In the genomic region with DNA sequence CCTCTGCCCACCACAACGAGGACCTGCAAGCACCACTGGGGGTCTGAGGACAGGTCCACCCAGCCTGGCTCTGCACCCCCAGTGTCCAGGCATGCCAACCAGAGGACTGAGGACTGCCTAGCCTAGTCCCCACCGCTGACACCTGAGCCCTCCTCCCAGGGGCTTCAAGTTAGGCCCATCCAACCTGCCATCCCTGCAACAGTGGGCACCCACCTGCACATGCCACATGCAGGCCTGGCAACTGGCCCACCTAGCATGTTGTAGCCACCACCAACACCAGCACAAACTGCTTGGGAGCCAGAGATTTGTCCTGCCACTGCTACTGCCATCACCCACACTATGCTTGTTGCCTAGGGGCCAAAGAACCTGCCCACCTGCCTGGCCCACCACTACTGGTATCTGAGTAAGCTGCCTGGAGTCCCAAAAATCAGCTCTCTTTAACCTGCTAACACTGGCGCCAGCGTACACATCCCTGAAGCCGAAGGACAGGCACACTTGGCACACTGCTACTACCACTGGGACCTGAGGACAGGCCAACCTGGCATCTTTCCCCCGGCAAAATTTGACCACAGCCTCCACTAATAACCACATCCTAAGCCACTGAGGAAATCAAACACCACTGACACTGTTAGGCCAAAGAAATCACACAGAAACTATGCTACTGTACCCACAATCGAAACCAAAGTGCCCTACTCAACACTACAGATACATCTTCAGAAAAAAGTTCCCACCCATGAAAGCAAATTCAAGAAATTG, we compare ENCODE assay signal across 22 cellular contexts.
A peak's percentile ranks its signal among the peaks of the same experiment; 100 is the strongest.
DNase-seq lines count a peak whose midpoint lies in the region; ATAC-seq, FAIRE-seq and TF ChIP-seq lines count a peak whose summit lies in the region.
"Had no signal": no experiment of that assay in that cellular context is flagged by ENCODE, and none has a peak within 500 bp of the region (broad histone marks: within the 10 kb centered on the region; RNA-seq: fewer than 3 reads in every experiment).

No MANE protein-coding gene starts in this region.

- peaks cover 12% of the 10 kb centered on the region for H3K27me3 Mint-ChIP-seq in astrocyte (ENCODE audit: low read depth, unreplicated experiment)
- H3K27me3 Mint-ChIP-seq in naive thymus-derived CD4-positive, alpha-beta T cell: peaks cover 0 to 8% (median 0%) of the 10 kb centered on the region in 5 donors
- H3K27me3 Mint-ChIP-seq: activated CD4-positive, alpha-beta T cell treated with anti-CD3 and anti-CD28 coated beads for 36 hours had no signal

- no peaks in the 10 kb centered on the region for H3K79me2 ChIP-seq in astrocyte (ENCODE audit: insufficient read depth, low read length)

- H3K27ac ChIP-seq in BLaER1 treated with 17β-estradiol and CSF1 and Interleukin-3, amounts not matched to agents 10 nM and 100 nM: no peak overlapping the region
- H3K27ac ChIP-seq in KOPT-K1 (ENCODE audit: low read depth, low read length, poor library complexity, severe bottlenecking) (peak overlapping the region; percentile 51), astrocyte (ENCODE audit: low read depth, low read length) (no peak overlapping the region)
- H3K27ac ChIP-seq in naive thymus-derived CD4-positive, alpha-beta T cell (ENCODE audit: low read depth, low read length): no peak overlapping the region
- H3K27ac ChIP-seq: SJCRH30, suprapubic skin had no signal

- H3K4me1 ChIP-seq in BLaER1 treated with 17β-estradiol and CSF1 and Interleukin-3, amounts not matched to agents 10 nM and 100 nM: peaks cover 5 to 43% (median 36%) of the 10 kb centered on the region in 10 experiments; a peak in 19 of 20 replicates
- peaks cover 3% of the 10 kb centered on the region for H3K4me1 ChIP-seq in astrocyte (ENCODE audit: insufficient read depth, low read length)
- no peaks in the 10 kb centered on the region for H3K4me1 ChIP-seq in naive thymus-derived CD4-positive, alpha-beta T cell (ENCODE audit: control insufficient read depth in 2 of 2, insufficient read depth in 2 of 2, low read length in 2 of 2)
- H3K4me1 ChIP-seq: SJCRH30 had no signal

- H3K4me3 Mint-ChIP-seq in astrocyte (ENCODE audit: unreplicated experiment): no peak overlapping the region
- H3K4me3 Mint-ChIP-seq in naive thymus-derived CD4-positive, alpha-beta T cell: no peak overlapping the region
- H3K4me3 Mint-ChIP-seq: activated CD4-positive, alpha-beta T cell treated with anti-CD3 and anti-CD28 coated beads for 36 hours; activated naive CD8-positive, alpha-beta T cell treated with anti-CD3 and anti-CD28 coated beads, Interleukin-2, amount 10 ng/mL, durations not matched to agents 7 days and 5 days; activated T-helper 17 cell treated with anti-CD3 and anti-CD28 coated beads, Interleukin-2, amount 50 U/mL, for 72 hours; CD14-positive monocyte; mesothelial cell of epicardium had no signal

- POLR2A ChIA-PET in naive thymus-derived CD4-positive, alpha-beta T cell (lab: Charles Lee): no interaction called here

- no peak for TF ChIP-seq CTCF in astrocyte (IDR thresholded peaks at IDR 0.05; ENCODE audit: insufficient read depth, low read depth, low read length)

- no peak for FAIRE-seq in astrocyte (lab: Jason Lieb, UNC)
- FAIRE-seq: bronchial epithelial cell had no signal

- CTCF ChIA-PET in naive thymus-derived CD4-positive, alpha-beta T cell (lab: Charles Lee): no interaction called here

- peak overlapping the region; percentile 18 to 61 (median 51); a peak in 21 of 22 replicates for H3K4me2 ChIP-seq in BLaER1 treated with 17β-estradiol and CSF1 and Interleukin-3, amounts not matched to agents 10 nM and 100 nM
- H3K4me2 ChIP-seq in astrocyte (ENCODE audit: low read length): no peak overlapping the region

- H4K20me1 ChIP-seq in BLaER1 treated with 17β-estradiol and CSF1 and Interleukin-3, amounts not matched to agents 10 nM and 100 nM: no peaks in the 10 kb centered on the region
- no peaks in the 10 kb centered on the region for H4K20me1 ChIP-seq in astrocyte (ENCODE audit: insufficient read depth, low read length)

- H2AFZ ChIP-seq in astrocyte (ENCODE audit: low read depth, low read length): no peak overlapping the region

- no peak overlapping the region for H3K4me3 ChIP-seq in BLaER1 treated with 17β-estradiol and CSF1 and Interleukin-3, amounts not matched to agents 10 nM and 100 nM
- no peak overlapping the region for H3K4me3 ChIP-seq in astrocyte (ENCODE audit: insufficient read depth, low read depth, low read length)
- H3K4me3 ChIP-seq in naive thymus-derived CD4-positive, alpha-beta T cell (ENCODE audit: low read length): no peak overlapping the region
- H3K4me3 ChIP-seq: SJCRH30, suprapubic skin had no signal

- no peak for ATAC-seq in naive thymus-derived CD4-positive, alpha-beta T cell
- ATAC-seq in HG02852 (IDR thresholded peaks at IDR 0.05; ENCODE audit: unreplicated experiment) (no peak), GM21367 (IDR thresholded peaks at IDR 0.05; ENCODE audit: unreplicated experiment) (no peak)
- ATAC-seq: activated CD4-positive, alpha-beta T cell treated with anti-CD3 and anti-CD28 coated beads for 36 hours; activated T-helper 17 cell treated with anti-CD3 and anti-CD28 coated beads, Interleukin-2, amount 50 U/mL, for 72 hours had no signal

- DNase-seq in astrocyte (ENCODE audit: low read depth) (peak; percentile 49), myocyte (ENCODE audit: low read depth) (peak; percentile 86), NOMO-1 treated with dmso at 0.1 percent for 144 hours (lab: John Stamatoyannopoulos, UW; ENCODE audit: unreplicated experiment) (no peak)
- DNase-seq in naive thymus-derived CD4-positive, alpha-beta T cell: no peak
- DNase-seq: activated CD4-positive, alpha-beta T cell treated with anti-CD3 and anti-CD28 coated beads for 36 hours; activated naive CD8-positive, alpha-beta T cell treated with anti-CD3 and anti-CD28 coated beads, Interleukin-2, amount 10 ng/mL, durations not matched to agents 7 days and 5 days; HCEC 1CT; head of caudate nucleus; NCI-H1694 treated with DMSO at 0.1 percent for 48 hours; NCI-H2171 treated with DMSO at 0.1 percent for 48 hours; NCI-H69; SJCRH30 had no signal

- no peak overlapping the region for H3K27ac Mint-ChIP-seq in astrocyte (ENCODE audit: unreplicated experiment)
- H3K27ac Mint-ChIP-seq in naive thymus-derived CD4-positive, alpha-beta T cell: no peak overlapping the region
- H3K27ac Mint-ChIP-seq: activated CD4-positive, alpha-beta T cell treated with anti-CD3 and anti-CD28 coated beads for 36 hours; activated naive CD8-positive, alpha-beta T cell treated with anti-CD3 and anti-CD28 coated beads, Interleukin-2, amount 10 ng/mL, durations not matched to agents 7 days and 5 days; activated T-helper 17 cell treated with anti-CD3 and anti-CD28 coated beads, Interleukin-2, amount 50 U/mL, for 72 hours; IgD-negative memory B cell; mesothelial cell of epicardium had no signal

- H3K9ac ChIP-seq in BLaER1 treated with 17β-estradiol and CSF1 and Interleukin-3, amounts not matched to agents 10 nM and 100 nM: no peak overlapping the region
- H3K9ac ChIP-seq in astrocyte (ENCODE audit: low read length): no peak overlapping the region

- H3K36me3 Mint-ChIP-seq in astrocyte (ENCODE audit: low read depth, unreplicated experiment): peaks cover 3% of the 10 kb centered on the region
- peaks cover 2 to 9% (median 8%) of the 10 kb centered on the region in 5 donors for H3K36me3 Mint-ChIP-seq in naive thymus-derived CD4-positive, alpha-beta T cell
- H3K36me3 Mint-ChIP-seq: CD14-positive monocyte, IgD-negative memory B cell had no signal

- no peaks in the 10 kb centered on the region for H3K36me3 ChIP-seq in BLaER1 treated with 17β-estradiol and CSF1 and Interleukin-3, amounts not matched to agents 10 nM and 100 nM
- H3K36me3 ChIP-seq in KOPT-K1 (ENCODE audit: insufficient read depth, low read length) (no peaks in the 10 kb centered on the region), astrocyte (ENCODE audit: insufficient read depth, low read length) (no peaks in the 10 kb centered on the region)
- H3K36me3 ChIP-seq in naive thymus-derived CD4-positive, alpha-beta T cell (ENCODE audit: control insufficient read depth in 2 of 3, insufficient read depth in 3 of 3, low read length in 3 of 3): no peaks in the 10 kb centered on the region
- H3K36me3 ChIP-seq: SJCRH30, suprapubic skin had no signal

- intact Hi-C loops in naive thymus-derived CD4-positive, alpha-beta T cell (cut with micrococcal nuclease): no loop called here

- peaks cover 11 to 20% (median 17%) of the 10 kb centered on the region in 11 experiments; a peak in 21 of 22 replicates for H3K9me3 ChIP-seq in BLaER1 treated with 17β-estradiol and CSF1 and Interleukin-3, amounts not matched to agents 10 nM and 100 nM (replicated peaks in 1 of 11)
- H3K9me3 ChIP-seq in KOPT-K1 (ENCODE audit: insufficient read depth, low read length, poor library complexity, severe bottlenecking) (peaks cover 14% of the 10 kb centered on the region), astrocyte (ENCODE audit: insufficient read depth, low read depth, low read length) (no peaks in the 10 kb centered on the region)
- H3K9me3 ChIP-seq in naive thymus-derived CD4-positive, alpha-beta T cell (ENCODE audit: control insufficient read depth in 2 of 3, low read length in 3 of 3): no peaks in the 10 kb centered on the region
- H3K9me3 ChIP-seq: SJCRH30, suprapubic skin had no signal

- peaks cover 8% of the 10 kb centered on the region for H3K9me3 Mint-ChIP-seq in astrocyte (ENCODE audit: unreplicated experiment)
- peaks cover 0 to 29% (median 8%) of the 10 kb centered on the region in 11 donors for H3K9me3 Mint-ChIP-seq in naive thymus-derived CD4-positive, alpha-beta T cell
- H3K9me3 Mint-ChIP-seq: activated T-helper 17 cell treated with anti-CD3 and anti-CD28 coated beads, Interleukin-2, amount 50 U/mL, for 72 hours had no signal

- H3K27me3 ChIP-seq in BLaER1 treated with 17β-estradiol and CSF1 and Interleukin-3, amounts not matched to agents 10 nM and 100 nM: peaks cover 0 to 17% (median 0%) of the 10 kb centered on the region in 11 experiments; a peak in 4 of 22 replicates
- no peaks in the 10 kb centered on the region for H3K27me3 ChIP-seq in astrocyte (ENCODE audit: insufficient read depth, low read length)
- H3K27me3 ChIP-seq in naive thymus-derived CD4-positive, alpha-beta T cell (ENCODE audit: control insufficient read depth in 2 of 2, insufficient read depth in 2 of 2, low read length in 2 of 2): no peaks in the 10 kb centered on the region
- H3K27me3 ChIP-seq: SJCRH30, suprapubic skin had no signal

- H3K4me1 Mint-ChIP-seq in astrocyte (ENCODE audit: low read depth, unreplicated experiment): peaks cover 11% of the 10 kb centered on the region
- peaks cover 0 to 10% (median 0%) of the 10 kb centered on the region in 7 donors for H3K4me1 Mint-ChIP-seq in naive thymus-derived CD4-positive, alpha-beta T cell
- H3K4me1 Mint-ChIP-seq: activated CD4-positive, alpha-beta T cell treated with anti-CD3 and anti-CD28 coated beads for 36 hours; activated T-helper 17 cell treated with anti-CD3 and anti-CD28 coated beads, Interleukin-2, amount 50 U/mL, for 72 hours; IgD-negative memory B cell had no signal

Comparison
In these comparisons a context has a peak if more than half of its experiments do, and no peak if none do; other contexts are left out.
1. DNase-seq: peak in astrocyte (single experiment) and myocyte (single experiment); none in naive thymus-derived CD4-positive, alpha-beta T cell (0 of 9) and NOMO-1 treated with dmso at 0.1 percent for 144 hours (single experiment).